Comparison of ENCODE assay signal across 8 cellular contexts in the genomic region with DNA sequence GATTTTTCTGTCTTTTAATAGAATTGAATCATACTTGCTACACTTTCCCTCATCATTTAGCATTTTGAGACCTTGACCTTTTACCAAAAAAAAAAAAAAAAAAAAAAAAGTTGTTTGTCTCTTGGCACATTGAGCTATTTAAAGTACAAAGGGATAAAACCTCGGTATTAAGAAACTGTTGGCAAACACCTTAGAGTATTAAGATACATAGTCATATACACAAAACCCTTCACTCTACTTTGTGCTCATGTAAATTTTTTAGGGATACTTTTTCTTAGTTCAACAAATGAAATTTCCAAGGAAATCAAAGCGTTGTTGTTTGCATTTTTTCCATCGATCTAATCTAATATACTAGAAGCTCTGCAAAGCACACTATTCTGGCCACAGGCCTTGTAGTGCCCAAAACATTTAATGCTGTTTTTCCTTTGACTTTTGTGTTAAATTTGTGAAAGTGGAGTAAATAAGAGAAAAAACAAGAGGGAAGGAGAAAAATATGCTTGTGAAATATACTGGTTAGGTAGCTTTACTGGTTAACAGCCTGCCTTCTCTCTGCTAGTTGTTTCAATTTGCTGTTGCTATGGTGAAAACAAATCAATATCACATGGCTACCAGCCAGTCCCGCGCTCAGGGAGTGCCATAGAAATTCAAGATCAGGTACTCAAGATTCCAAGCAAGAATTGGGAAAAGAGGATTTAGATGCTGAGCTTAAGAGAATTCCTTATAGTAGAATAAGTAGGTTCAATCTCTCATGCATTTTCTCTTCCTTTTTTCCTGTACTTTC. TPM values are rescaled to one million over a fixed set of nuclear protein-coding genes. Genes with fewer than 3 reads are reported as not detected.
A peak's percentile ranks its signal among the peaks of the same experiment; 100 is the strongest.
DNase-seq lines count a peak whose midpoint lies in the region; ATAC-seq and TF ChIP-seq lines count a peak whose summit lies in the region.

No MANE protein-coding gene starts in this region.

- ATAC-seq in GM18858 (IDR thresholded peaks at IDR 0.05; ENCODE audit: unreplicated experiment): no peak
- no peak for ATAC-seq in HG03196 (IDR thresholded peaks at IDR 0.05; ENCODE audit: unreplicated experiment)

- H3K9me3 ChIP-seq in KOPT-K1 (ENCODE audit: insufficient read depth, low read length, poor library complexity, severe bottlenecking): no peaks in the 10 kb centered on the region

- H3K9me3 Mint-ChIP-seq in activated CD4-positive, alpha-beta T cell treated with anti-CD3 and anti-CD28 coated beads, Interleukin-2, amount 10 ng/mL, durations not matched to agents 7 days and 5 days: no peaks in the 10 kb centered on the region

- POLR2A ChIA-PET in activated CD4-positive, alpha-beta T cell treated with anti-CD3 and anti-CD28 coated beads, Interleukin-2, amount 10 ng/mL, durations not matched to agents 7 days and 5 days (lab: Charles Lee): no interaction called here

- CTCF ChIA-PET in activated CD4-positive, alpha-beta T cell treated with anti-CD3 and anti-CD28 coated beads, Interleukin-2, amount 10 ng/mL, durations not matched to agents 7 days and 5 days (lab: Charles Lee): interaction anchor here (0.6 to 1.5 kb wide), 8 partner anchors 10 to 147 kb away, joined by 3 to 5 read pairs (median 3); no protein-coding TSS in a partner anchor

- H3K4me3 Mint-ChIP-seq in activated CD4-positive, alpha-beta T cell treated with anti-CD3 and anti-CD28 coated beads, Interleukin-2, amount 10 ng/mL, durations not matched to agents 7 days and 5 days: peak overlapping the region; percentile 84

- peaks cover 4% of the 10 kb centered on the region for H3K36me3 Mint-ChIP-seq in activated CD4-positive, alpha-beta T cell treated with anti-CD3 and anti-CD28 coated beads, Interleukin-2, amount 10 ng/mL, durations not matched to agents 7 days and 5 days (ENCODE audit: low read depth)

- TF ChIP-seq CTCF in fibroblast of the aortic adventitia (IDR thresholded peaks at IDR 0.05; ENCODE audit: insufficient read depth, low read length): no peak

- no peaks in the 10 kb centered on the region for H3K36me3 ChIP-seq in KOPT-K1 (ENCODE audit: insufficient read depth, low read length)

- H3K4me1 Mint-ChIP-seq in activated CD4-positive, alpha-beta T cell treated with anti-CD3 and anti-CD28 coated beads, Interleukin-2, amount 10 ng/mL, durations not matched to agents 7 days and 5 days: peaks cover 61% of the 10 kb centered on the region

- peak overlapping the region; percentile 86 for H3K27ac Mint-ChIP-seq in activated CD4-positive, alpha-beta T cell treated with anti-CD3 and anti-CD28 coated beads, Interleukin-2, amount 10 ng/mL, durations not matched to agents 7 days and 5 days

- H3K27ac ChIP-seq in KOPT-K1 (ENCODE audit: low read depth, low read length, poor library complexity, severe bottlenecking): peak overlapping the region; percentile 72

- DNase-seq in DMS79 (lab: John Stamatoyannopoulos, UW) (peak; percentile 18), fibroblast of the aortic adventitia (ENCODE audit: low read depth) (peak; percentile 57), putamen (ENCODE audit: low spot score) (peak; percentile 40), GM19240 (ENCODE audit: insufficient read length, low spot score) (no peak)
- DNase-seq in activated CD4-positive, alpha-beta T cell treated with anti-CD3 and anti-CD28 coated beads, Interleukin-2, amount 10 ng/mL, durations not matched to agents 7 days and 5 days: peak; percentile 38

- H3K4me3 ChIP-seq in fibroblast of the aortic adventitia (ENCODE audit: low read depth, low read length): peak overlapping the region; percentile 91

- no peaks in the 10 kb centered on the region for H3K27me3 Mint-ChIP-seq in activated CD4-positive, alpha-beta T cell treated with anti-CD3 and anti-CD28 coated beads, Interleukin-2, amount 10 ng/mL, durations not matched to agents 7 days and 5 days

RNA-seq across cellular contexts. Expression of a gene that starts 2.6 kb away (rescaled TPM):
- 10 to 100 TPM; 13.4 to 15.5 TPM for total RNA-seq in activated CD4-positive, alpha-beta T cell treated with anti-CD3 and anti-CD28 coated beads, Interleukin-2, amount 10 ng/mL, durations not matched to agents 7 days and 5 days
- 44.3 and 120 TPM in 2 replicates for total RNA-seq in fibroblast of the aortic adventitia (ENCODE audit: low replicate concordance)
